ENCODE assay signal across 23 cellular contexts in the genomic region with DNA sequence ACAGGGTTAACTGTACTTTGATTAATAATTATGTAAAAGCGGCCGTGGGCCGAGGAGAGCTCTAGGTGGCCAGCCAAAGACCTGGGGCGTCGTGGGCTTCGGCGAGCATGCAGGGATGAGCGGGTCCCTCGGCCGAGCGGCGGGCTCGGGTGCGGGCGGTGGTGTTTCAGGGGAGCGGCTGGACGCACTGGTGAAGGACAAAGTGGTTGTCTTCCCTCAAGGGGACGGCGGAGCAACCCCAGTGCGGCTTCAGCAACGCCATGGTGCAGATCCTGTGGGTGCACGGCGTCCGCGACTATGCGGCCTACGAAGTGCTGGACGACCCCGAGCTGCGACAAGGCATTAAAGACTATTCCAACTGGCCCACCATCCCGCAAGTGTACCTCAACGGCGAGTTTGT.
"Had no signal": no experiment of that assay in that cellular context is flagged by ENCODE, and none has a peak within 500 bp of the region (broad histone marks: within the 10 kb centered on the region; RNA-seq: fewer than 3 reads in every experiment).

No MANE protein-coding gene starts in this region.

- H3K4me3 Mint-ChIP-seq: effector memory CD8-positive, alpha-beta T cell; mesothelial cell of epicardium; naive B cell; natural killer cell treated with Interleukin-12 subunit alpha and Interleukin-12 subunit beta and Interleukin-15 and Interleukin-18, amount 100 ng/mL, for 72 hours; neural crest cell; stimulated activated naive B cell treated with anti-CD40 and anti-IgM and Interleukin-4, amounts not matched to agents 10 μg/mL and 1 μg/mL and 100 μg/mL, for 72 hours; stimulated activated naive CD8-positive, alpha-beta T cell treated with anti-CD3 and anti-CD28 coated beads, Interleukin-15, amount 100 ng/mL, for 72 hours had no signal

- H3K36me3 ChIP-seq: esophagus squamous epithelium, neutrophil, prostate gland, right atrium auricular region, thyroid gland had no signal

- H2AFZ ChIP-seq: parathyroid adenoma had no signal

- H3K27me3 Mint-ChIP-seq: naive B cell; stimulated activated naive B cell treated with anti-CD40 and anti-IgM and Interleukin-4, amounts not matched to agents 10 μg/mL and 1 μg/mL and 100 μg/mL, for 72 hours; stimulated activated naive CD8-positive, alpha-beta T cell treated with anti-CD3 and anti-CD28 coated beads, Interleukin-15, amount 100 ng/mL, for 72 hours had no signal

- H3K27me3 ChIP-seq: esophagus squamous epithelium, neutrophil, right atrium auricular region, thyroid gland had no signal

- H3K36me3 Mint-ChIP-seq: mesothelial cell of epicardium; naive B cell; natural killer cell treated with Interleukin-12 subunit alpha and Interleukin-12 subunit beta and Interleukin-15 and Interleukin-18, amount 100 ng/mL, for 72 hours; stimulated activated naive B cell treated with anti-CD40 and anti-IgM and Interleukin-4, amounts not matched to agents 10 μg/mL and 1 μg/mL and 100 μg/mL, for 72 hours had no signal

- DNase-seq: cortex of kidney; effector memory CD8-positive, alpha-beta T cell; erythroblast; esophagus squamous epithelium; head of caudate nucleus; mesenchymal stem cell; naive B cell; stimulated activated CD4-positive, alpha-beta T cell treated with anti-CD3 and anti-CD28 coated beads, Interleukin-15, amount 100 ng/mL, for 24 hours; stimulated activated CD4-positive, alpha-beta T cell treated with anti-CD3 and anti-CD28 coated beads, Interleukin-2, amount 100 ng/mL, for 48 hours; stimulated activated naive B cell treated with anti-CD40 and anti-IgM and Interleukin-4, amounts not matched to agents 10 μg/mL and 1 μg/mL and 100 μg/mL, for 72 hours; stimulated activated naive CD8-positive, alpha-beta T cell treated with anti-CD3 and anti-CD28 coated beads, Interleukin-15, amount 100 ng/mL, for 72 hours; thyroid gland; trophoblast cell had no signal

- H3K4me1 ChIP-seq: esophagus squamous epithelium, parathyroid adenoma, prostate gland, right atrium auricular region, thyroid gland had no signal

- ATAC-seq: effector memory CD8-positive, alpha-beta T cell; left lobe of liver; mucosa of descending colon; natural killer cell treated with Interleukin-12 subunit alpha and Interleukin-12 subunit beta and Interleukin-15 and Interleukin-18, amount 100 ng/mL, for 72 hours; stimulated activated naive B cell treated with anti-CD40 and anti-IgM and Interleukin-4, amounts not matched to agents 10 μg/mL and 1 μg/mL and 100 μg/mL, for 72 hours; stimulated activated naive CD8-positive, alpha-beta T cell treated with anti-CD3 and anti-CD28 coated beads, Interleukin-15, amount 100 ng/mL, for 72 hours had no signal

- H3K4me1 Mint-ChIP-seq: mesothelial cell of epicardium, neural crest cell had no signal

- H3K4me3 ChIP-seq: esophagus squamous epithelium, mucosa of descending colon, prostate gland, right atrium auricular region, skin epidermis, thyroid gland had no signal

- H3K9ac ChIP-seq: parathyroid adenoma had no signal

- H3K27ac Mint-ChIP-seq: effector memory CD8-positive, alpha-beta T cell; mesothelial cell of epicardium; naive B cell; natural killer cell treated with Interleukin-12 subunit alpha and Interleukin-12 subunit beta and Interleukin-15 and Interleukin-18, amount 100 ng/mL, for 72 hours; stimulated activated naive CD8-positive, alpha-beta T cell treated with anti-CD3 and anti-CD28 coated beads, Interleukin-15, amount 100 ng/mL, for 72 hours had no signal

- H3K9me3 Mint-ChIP-seq: effector memory CD8-positive, alpha-beta T cell; natural killer cell treated with Interleukin-12 subunit alpha and Interleukin-12 subunit beta and Interleukin-15 and Interleukin-18, amount 100 ng/mL, for 72 hours; stimulated activated naive CD8-positive, alpha-beta T cell treated with anti-CD3 and anti-CD28 coated beads, Interleukin-15, amount 100 ng/mL, for 72 hours had no signal

- H3K79me2 ChIP-seq: parathyroid adenoma had no signal

- H3K9me3 ChIP-seq: esophagus squamous epithelium, mucosa of descending colon, neutrophil, prostate gland, right atrium auricular region, thyroid gland had no signal

- H3K27ac ChIP-seq: esophagus squamous epithelium, neutrophil, parathyroid adenoma, prostate gland, right atrium auricular region, skin epidermis, thyroid gland had no signal
